Comparison of ENCODE assay signal across 20 cellular contexts in genomic region chr16:72959301-72959996, GRCh38.
DNase-seq lines count a peak whose midpoint lies in the region; ATAC-seq and TF ChIP-seq lines count a peak whose summit lies in the region.
"Had no signal": no experiment of that assay in that cellular context is flagged by ENCODE, and none has a peak within 500 bp of the region (broad histone marks: within the 10 kb centered on the region; RNA-seq: fewer than 3 reads in every experiment).

No MANE protein-coding gene starts in this region.

- peak overlapping the region; percentile 62 for H3K27ac Mint-ChIP-seq in Caco-2 (ENCODE audit: unreplicated experiment)
- H3K27ac Mint-ChIP-seq in neural progenitor cell: peak overlapping the region; percentile 50
- H3K27ac Mint-ChIP-seq: B cell; CD4-positive, CD25-positive, alpha-beta regulatory T cell; CD8-positive, alpha-beta T cell; HFFc6 had no signal

- H3K4me1 Mint-ChIP-seq in Caco-2 (ENCODE audit: low read depth, unreplicated experiment) (peaks cover 23% of the 10 kb centered on the region), neural progenitor cell (peaks cover 28% of the 10 kb centered on the region)
- H3K4me1 Mint-ChIP-seq: B cell; CD4-positive, CD25-positive, alpha-beta regulatory T cell had no signal

- H3K27ac ChIP-seq in heart right ventricle (no peak overlapping the region), neural progenitor cell (no peak overlapping the region)
- H3K27ac ChIP-seq: 22Rv1, BLaER1, C4-2B had no signal

- H3K27me3 ChIP-seq in heart right ventricle (no peaks in the 10 kb centered on the region), Caco-2 (replicated peaks; ENCODE audit: control insufficient read depth, insufficient read depth, low read length) (no peaks in the 10 kb centered on the region), neural progenitor cell (no peaks in the 10 kb centered on the region)
- H3K27me3 ChIP-seq: BLaER1 had no signal

- no TSS peak for BruUV-seq in Caco-2 (replicated peaks; lab: Mats Ljungman, UMichigan)

- H3K79me2 ChIP-seq in neural progenitor cell (ENCODE audit: low read depth): no peaks in the 10 kb centered on the region

- H4K20me1 ChIP-seq in neural progenitor cell (ENCODE audit: low read depth): no peaks in the 10 kb centered on the region
- H4K20me1 ChIP-seq: BLaER1 had no signal

- no peaks in the 10 kb centered on the region for H3K9me3 Mint-ChIP-seq in Caco-2 (ENCODE audit: unreplicated experiment)
- H3K9me3 Mint-ChIP-seq in neural progenitor cell: peaks cover 25% of the 10 kb centered on the region
- H3K9me3 Mint-ChIP-seq: CD8-positive, alpha-beta T cell; HFFc6 had no signal

- H3K4me1 ChIP-seq in heart right ventricle: peaks cover 0 to 30% (median 3%) of the 10 kb centered on the region in 9 donors
- no peaks in the 10 kb centered on the region for H3K4me1 ChIP-seq in Caco-2
- peaks cover 11% of the 10 kb centered on the region for H3K4me1 ChIP-seq in neural progenitor cell
- H3K4me1 ChIP-seq: HAP-1 had no signal

- ATAC-seq in Right ventricle myocardium inferior (peak; percentile 13), heart right ventricle (no peak)
- ATAC-seq in stimulated activated naive CD8-positive, alpha-beta T cell treated with anti-CD3 and anti-CD28 coated beads, Interleukin-15, Interleukin-2, amounts not matched to agents 100 U/mL and 50 U/mL, for 24 hours: no peak
- ATAC-seq: CD8-positive, alpha-beta T cell had no signal

- no peak overlapping the region for H3K4me3 ChIP-seq in heart right ventricle
- no peak overlapping the region for H3K4me3 ChIP-seq in Caco-2 (ENCODE audit: low read depth, low read length)
- no peak overlapping the region for H3K4me3 ChIP-seq in neural progenitor cell
- H3K4me3 ChIP-seq: BLaER1, HAP-1 had no signal

- no peak overlapping the region for H3K4me2 ChIP-seq in neural progenitor cell
- H3K4me2 ChIP-seq: BLaER1 had no signal

- 98% methylated on average over 46 of the region's 46 CpGs for WGBS in heart right ventricle, 2 donors

- H3K9me3 ChIP-seq in heart right ventricle (no peaks in the 10 kb centered on the region), Caco-2 (no peaks in the 10 kb centered on the region), neural progenitor cell (ENCODE audit: low read depth) (no peaks in the 10 kb centered on the region)
- H3K9me3 ChIP-seq: HAP-1 had no signal

- H3K27me3 Mint-ChIP-seq in Caco-2 (ENCODE audit: insufficient read depth, unreplicated experiment) (no peaks in the 10 kb centered on the region), neural progenitor cell (ENCODE audit: insufficient read depth, low read depth) (peaks cover 4% of the 10 kb centered on the region)
- H3K27me3 Mint-ChIP-seq: B cell; CD4-positive, CD25-positive, alpha-beta regulatory T cell had no signal

- peaks cover 71% of the 10 kb centered on the region for H3K36me3 Mint-ChIP-seq in Caco-2 (ENCODE audit: insufficient read depth, unreplicated experiment)
- H3K36me3 Mint-ChIP-seq in neural progenitor cell: peaks cover 55% of the 10 kb centered on the region
- H3K36me3 Mint-ChIP-seq: CD4-positive, CD25-positive, alpha-beta regulatory T cell; CD8-positive, alpha-beta T cell had no signal

- H3F3A ChIP-seq in neural progenitor cell (ENCODE audit: low read depth): no peaks in the 10 kb centered on the region

- POLR2A ChIA-PET in Caco-2 (lab: Charles Lee) (no interaction called here), GM10248 (lab: Yijun Ruan, JAX) (no interaction called here)

- H3K36me3 ChIP-seq in heart right ventricle (peaks cover 0 to 40% (median 20%) of the 10 kb centered on the region in 9 donors), Caco-2 (ENCODE audit: control insufficient read depth, insufficient read depth, low read length) (peaks cover 3% of the 10 kb centered on the region), neural progenitor cell (no peaks in the 10 kb centered on the region)
- H3K36me3 ChIP-seq: BLaER1 had no signal

- H3K4me3 Mint-ChIP-seq in Caco-2 (ENCODE audit: unreplicated experiment) (no peak overlapping the region), neural progenitor cell (no peak overlapping the region)
- H3K4me3 Mint-ChIP-seq: B cell; CD8-positive, alpha-beta T cell; HFFc6 had no signal

- no peak overlapping the region for H2AFZ ChIP-seq in neural progenitor cell (replicated peaks)

- CTCF ChIA-PET in Caco-2 (lab: Charles Lee): interaction anchor here (0.6 kb wide), 1 partner anchor 51 kb away, joined by 3 read pairs; no protein-coding TSS in a partner anchor
- CTCF ChIA-PET in GM10248 (lab: Yijun Ruan, JAX): no interaction called here

- intact Hi-C loops in Right ventricle myocardium inferior (cut with DNase I): no loop called here
- intact Hi-C loops in heart right ventricle (cut with DNase I): no loop called here
- intact Hi-C loops in Caco-2 (cut with micrococcal nuclease; ENCODE audit: unreplicated experiment): no loop called here
- intact Hi-C loops in posterior vena cava (cut with DNase I): loop anchor here in 1 of 2 donors (10.0 kb wide), 1 partner anchor 125 kb away; no protein-coding TSS in a partner anchor

- no peak for TF ChIP-seq CTCF in heart right ventricle (IDR thresholded peaks at IDR 0.05)
- no peak for TF ChIP-seq CTCF in Caco-2 (IDR thresholded peaks at IDR 0.05; ENCODE audit: insufficient read depth in 1 of 2, low read depth in 1 of 2, low read length in 1 of 2, severe bottlenecking in 1 of 2, unreplicated experiment in 1 of 2)
- no peak for TF ChIP-seq CTCF in neural progenitor cell (IDR thresholded peaks at IDR 0.05)
- TF ChIP-seq CTCF in GM10248 (IDR thresholded peaks at IDR 0.05; ENCODE audit: control extremely low read depth, extremely low read depth, low read depth, missing control alignments): no peak

- no peak overlapping the region for H3K9ac ChIP-seq in neural progenitor cell
- H3K9ac ChIP-seq: BLaER1 had no signal

- no peak for DNase-seq in Right ventricle myocardium inferior (ENCODE audit: missing footprints)
- DNase-seq in heart right ventricle: no peak
- no peak for DNase-seq in Caco-2
- no peak for DNase-seq in neural progenitor cell (ENCODE audit: low spot score)
- peak; percentile 58 for DNase-seq in posterior vena cava (ENCODE audit: low spot score)
- no peak for DNase-seq in SW480 (ENCODE audit: low spot score)
- no peak for DNase-seq in GM10248 (ENCODE audit: extremely low spot score)
- DNase-seq in stimulated activated naive CD8-positive, alpha-beta T cell treated with anti-CD3 and anti-CD28 coated beads, Interleukin-15, Interleukin-2, amounts not matched to agents 100 U/mL and 50 U/mL, for 24 hours: no peak
- DNase-seq: CD4-positive, CD25-positive, alpha-beta regulatory T cell; CD8-positive, alpha-beta T cell; DMS 273 treated with DMSO at 0.1 percent for 48 hours; DMS79 treated with DMSO at 0.1 percent for 48 hours; GF-D8; GOT3; HFFc6 had no signal
